Comparison of ENCODE assay signal across 2 cellular contexts in the genomic region with DNA sequence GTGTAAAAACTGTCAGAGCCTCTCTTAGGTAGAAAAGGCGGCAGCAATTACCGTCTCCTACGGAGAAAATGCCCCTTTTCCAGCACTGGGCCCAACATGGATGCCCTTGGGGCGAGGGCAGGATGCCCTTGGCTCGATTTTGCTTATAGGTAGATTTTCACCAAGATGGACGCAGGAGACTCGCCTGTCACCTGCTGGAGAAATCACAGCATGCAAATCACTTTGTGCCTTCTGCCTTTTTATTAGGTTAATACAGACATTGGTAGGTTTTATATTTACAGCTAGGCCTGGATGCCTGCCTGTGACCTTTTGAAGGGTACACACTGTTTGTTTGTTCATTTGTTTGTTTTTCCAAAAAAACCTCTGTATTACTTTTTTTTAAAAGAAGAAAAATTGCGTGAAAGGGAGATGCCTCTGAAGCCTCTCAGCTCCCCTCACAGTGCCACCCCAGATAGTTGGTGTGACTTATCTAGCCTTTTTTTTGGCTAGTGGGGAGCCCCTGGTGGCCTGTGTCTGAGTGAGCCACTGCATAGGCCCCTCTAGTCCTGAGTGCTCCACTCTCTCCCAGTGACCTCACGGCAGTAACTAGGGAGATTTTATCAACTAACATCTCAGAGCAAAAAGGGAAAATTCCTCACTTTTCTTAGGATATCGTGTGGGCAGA.
TF ChIP-seq lines count a peak whose summit lies in the region.

No MANE protein-coding gene starts in this region.

TF ChIP-seq in GM12891, 5 proteins besides CTCF, POLR2A, EP300 and RAD21:
- TF ChIP-seq PAX5 (IDR thresholded peaks at IDR 0.05; ENCODE audit: insufficient read depth, low read length, severe bottlenecking), result no peak
- TF ChIP-seq POLR2AphosphoS5 (IDR thresholded peaks at IDR 0.05; ENCODE audit: low read depth, low read length), result no peak
- TF ChIP-seq SPI1 (IDR thresholded peaks at IDR 0.05; ENCODE audit: low read depth, low read length), result no peak
- TF ChIP-seq POU2F2 (IDR thresholded peaks at IDR 0.05; ENCODE audit: low read depth, low read length), result peak; percentile 55; the same call in 1 of the 2 replicates
- no peak for TF ChIP-seq TAF1 (IDR thresholded peaks at IDR 0.05; ENCODE audit: low read depth, low read length)

TF ChIP-seq in endothelial cell of umbilical vein, 7 proteins besides CTCF, POLR2A, EP300 and RAD21:
- TF ChIP-seq GATA2 (IDR thresholded peaks at IDR 0.05; ENCODE audit: insufficient read depth, insufficient read length, low read depth, low read length) (peak; percentile 22), FOS (IDR thresholded peaks at IDR 0.05; ENCODE audit: borderline replicate concordance, insufficient read depth, low read length) (no peak), JUN (IDR thresholded peaks at IDR 0.05; ENCODE audit: borderline replicate concordance, insufficient read depth, insufficient read length, low read depth) (no peak), EZH2 (IDR thresholded peaks at IDR 0.05; ENCODE audit: borderline replicate concordance, low read depth, low read length, severe bottlenecking) (no peak), POLR2AphosphoS5 (IDR thresholded peaks at IDR 0.05; ENCODE audit: insufficient read depth, low read depth, low read length) (no peak), MYC (IDR thresholded peaks at IDR 0.05; ENCODE audit: low read depth, low read length) (no peak)
- TF ChIP-seq, protein P1, sequence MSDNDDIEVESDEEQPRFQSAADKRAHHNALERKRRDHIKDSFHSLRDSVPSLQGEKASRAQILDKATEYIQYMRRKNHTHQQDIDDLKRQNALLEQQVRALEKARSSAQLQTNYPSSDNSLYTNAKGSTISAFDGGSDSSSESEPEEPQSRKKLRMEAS (IDR thresholded peaks at IDR 0.05; ENCODE audit: insufficient read depth, insufficient read length), result no peak
